23 cellular contexts compared by ENCODE assay signal in the genomic region with DNA sequence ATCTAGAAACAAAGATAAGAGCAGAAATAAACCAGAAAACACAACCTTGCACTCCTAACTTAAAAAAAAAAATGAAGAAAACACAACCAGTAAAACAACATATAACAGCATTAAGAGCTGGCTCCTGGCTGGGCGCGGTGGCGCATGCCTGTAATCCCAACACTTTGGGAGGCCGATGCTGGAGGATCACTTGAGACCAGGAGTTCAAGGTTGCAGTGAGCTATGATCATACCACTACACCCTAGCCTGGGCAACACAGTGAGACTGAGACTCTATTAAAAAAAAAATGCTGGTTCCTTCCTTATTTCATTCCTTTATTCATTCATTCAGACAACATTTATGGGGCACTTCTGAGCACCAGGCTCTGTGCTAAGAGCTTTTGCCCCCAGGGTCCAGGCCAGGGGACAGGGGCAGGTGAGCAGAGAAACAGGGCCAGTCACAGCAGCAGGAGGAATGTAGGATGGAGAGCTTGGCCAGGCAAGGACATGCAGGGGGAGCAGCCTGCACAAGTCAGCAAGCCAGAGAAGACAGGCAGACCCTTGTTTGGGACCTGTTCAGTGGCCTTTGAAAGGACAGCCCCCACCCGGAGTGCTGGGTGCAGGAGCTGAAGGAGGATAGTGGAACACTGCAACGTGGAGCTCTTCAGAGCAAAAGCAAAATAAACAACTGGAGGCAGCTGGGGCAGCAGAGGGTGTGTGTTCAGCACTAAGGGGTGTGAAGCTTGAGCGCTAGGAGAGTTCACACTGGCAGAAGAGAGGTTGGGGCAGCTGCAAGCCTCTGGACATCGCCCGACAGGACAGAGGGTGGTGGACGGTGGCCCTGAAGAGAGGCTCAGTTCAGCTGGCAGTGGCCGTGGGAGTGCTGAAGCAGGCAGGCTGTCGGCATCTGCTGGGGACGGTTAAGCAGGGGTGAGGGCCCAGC. TPM values are rescaled to one million over a fixed set of nuclear protein-coding genes. Genes with fewer than 3 reads are reported as not detected.
DNase-seq lines count a peak whose midpoint lies in the region; ATAC-seq, FAIRE-seq and TF ChIP-seq lines count a peak whose summit lies in the region.
"Had no signal": no experiment of that assay in that cellular context is flagged by ENCODE, and none has a peak within 500 bp of the region (broad histone marks: within the 10 kb centered on the region; RNA-seq: fewer than 3 reads in every experiment).

No MANE protein-coding gene starts in this region.

- no peak overlapping the region for H3K4me2 ChIP-seq in HCT116 (ENCODE audit: low read length)
- no peak overlapping the region for H3K4me2 ChIP-seq in K562 (ENCODE audit: insufficient read depth, low read length)
- H3K4me2 ChIP-seq in SK-N-SH = no peak overlapping the region

- H2AFZ ChIP-seq in HCT116 (ENCODE audit: low read depth, low read length, poor library complexity, severe bottlenecking) = no peak overlapping the region
- H2AFZ ChIP-seq in K562 (ENCODE audit: low read depth, low read length) = no peak overlapping the region
- H2AFZ ChIP-seq in SK-N-SH (ENCODE audit: low read depth) = no peak overlapping the region
- H2AFZ ChIP-seq: GM23248 had no signal

- BruUV-seq in HCT116 (replicated peaks; lab: Mats Ljungman, UMichigan) = no TSS peak
- no TSS peak for BruUV-seq in K562 (replicated peaks; lab: Mats Ljungman, UMichigan)

- 0 out of 4 replicates have a peak, but pooled peaks cover 0 to 4% of the 10 kb centered on the region in 2 experiments for H3K4me1 ChIP-seq in HCT116 (ENCODE audit: control insufficient read depth in 1 of 2, insufficient read depth in 2 of 2, low read length in 2 of 2)
- peaks cover 0 to 13% of the 10 kb centered on the region in 2 experiments; a peak in 2 of 5 replicates for H3K4me1 ChIP-seq in K562 (replicated peaks in 1 of 2; ENCODE audit: control insufficient read depth in 2 of 2, insufficient read depth in 2 of 2, low read length in 2 of 2)
- H3K4me1 ChIP-seq in psoas muscle = peaks cover 16% of the 10 kb centered on the region
- peaks cover 0 to 9% of the 10 kb centered on the region in 2 experiments; a peak in 1 of 4 replicates for H3K4me1 ChIP-seq in SK-N-SH (ENCODE audit: control insufficient read depth in 1 of 2, insufficient read depth in 2 of 2, low read depth in 1 of 2, low read length in 1 of 2)
- H3K4me1 ChIP-seq: Caco-2, uterus had no signal

- intact Hi-C loops in HCT116 (cut with micrococcal nuclease) = loop anchor here (1.0 to 5.0 kb wide), 4 partner anchors 191 to 836 kb away; partner anchors contain the start of gene KANSL1
- intact Hi-C loops in K562 (cut with micrococcal nuclease) = loop anchor here (2.0 kb wide), 2 partner anchors 191 to 211 kb away; partner anchors contain the start of gene KANSL1
- intact Hi-C loops in psoas muscle (cut with DNase I) = loop anchor here (2.0 to 5.0 kb wide), 3 partner anchors 41 to 213 kb away; no protein-coding TSS in a partner anchor

- POLR2A ChIA-PET in HCT116 (lab: Charles Lee) (interaction anchor here (0.7 kb wide), 1 partner anchor 107 kb away, joined by 3 read pairs; no protein-coding TSS in a partner anchor), K562 (lab: Yijun Ruan, JAX) (interaction anchor here (0.6 to 1.4 kb wide), 2 partner anchors 33 to 162 kb away, joined by 3 to 4 read pairs; no protein-coding TSS in a partner anchor), SK-N-SH (lab: Yijun Ruan, JAX) (no interaction called here)

- RAD21 ChIA-PET in HCT116 (lab: Charles Lee; ENCODE audit: low non-redundant PET in 1 of 2, low total read pairs in 2 of 2, uncharacterized antibody in 2 of 2, unreplicated experiment in 2 of 2) = no interaction called here

- peak; percentile 46 for DNase-seq in D341Med (ENCODE audit: low spot score)
- no peak for DNase-seq in HCT116 (ENCODE audit: low read depth, low spot score)
- DNase-seq in K562 (ENCODE audit: extremely low read depth in 1 of 4, low spot score in 3 of 4) = no peak
- no peak for DNase-seq in psoas muscle
- no peak for DNase-seq in SK-N-SH
- no peak for DNase-seq in NCI-H146 (lab: John Stamatoyannopoulos, UW)
- DNase-seq in NCI-H2227 treated with DMSO at 0.1 percent for 48 hours (lab: John Stamatoyannopoulos, UW) = no peak
- DNase-seq in HUDEP-2 (lab: John Stamatoyannopoulos, UW; ENCODE audit: unreplicated experiment in 76 of 76) = no peak

- no peaks in the 10 kb centered on the region for H3K9me2 ChIP-seq in HCT116 (ENCODE audit: insufficient read depth)
- no peaks in the 10 kb centered on the region for H3K9me2 ChIP-seq in SK-N-SH

- no peaks in the 10 kb centered on the region for H3K9me1 ChIP-seq in K562 (ENCODE audit: control insufficient read depth, insufficient read depth, low read length)

- TF ChIP-seq POLR2A in HCT116 (IDR thresholded peaks at IDR 0.05; ENCODE audit: borderline replicate concordance, extremely low read depth, insufficient read depth, insufficient read length) (no peak), K562 (conservative IDR thresholded peaks at IDR 0.05) (no peak)

- H3F3A ChIP-seq in SK-N-SH (replicated peaks; ENCODE audit: insufficient read depth) = no peaks in the 10 kb centered on the region

- no peak for TF ChIP-seq RAD21 in HCT116 (IDR thresholded peaks at IDR 0.05; ENCODE audit: low read depth)
- no peak for TF ChIP-seq RAD21 in K562 (CRISPR knock-in tag; conservative IDR thresholded peaks at IDR 0.05 in 1 of 2, IDR thresholded peaks at IDR 0.05 in 1 of 2)
- TF ChIP-seq RAD21 in SK-N-SH (IDR thresholded peaks at IDR 0.05; ENCODE audit: low read length) = no peak

- 48% methylated on average over 13 of the region's 13 CpGs for WGBS in K562 (ENCODE audit: insufficient coverage, low coverage, missing lambda C conversion rate)
- 56 to 65% (median 62%) methylated on average over 13 of the region's 13 CpGs for WGBS in psoas muscle, 3 donors
- 67% methylated on average over 12 of the region's 13 CpGs for WGBS in SK-N-SH (ENCODE audit: low lambda C conversion rate)

- TF ChIP-seq EP300 in K562 (IDR thresholded peaks at IDR 0.05; ENCODE audit: low read length) (no peak), SK-N-SH (IDR thresholded peaks at IDR 0.05; ENCODE audit: borderline replicate concordance in 1 of 2, low read depth in 1 of 2, low read length in 1 of 2) (no peak)

- in situ Hi-C loops in K562 (cut with MboI) = loop anchor here (5.0 to 10.0 kb wide), 2 partner anchors 216 to 283 kb away; no protein-coding TSS in a partner anchor

- H3K4me3 ChIP-seq in HCT116 (replicated peaks in 1 of 2; ENCODE audit: low read depth in 1 of 2, low read length in 2 of 2) (no peak overlapping the region), K562 (no peak overlapping the region), psoas muscle (no peak overlapping the region), SK-N-SH (ENCODE audit: low read depth in 2 of 2, low read length in 1 of 2) (no peak overlapping the region)
- H3K4me3 ChIP-seq: GM23248, heart left ventricle, lung, mucosa of descending colon, ovary, uterus had no signal

- no peaks in the 10 kb centered on the region for H4K20me1 ChIP-seq in HCT116 (ENCODE audit: insufficient read depth)
- no peaks in the 10 kb centered on the region for H4K20me1 ChIP-seq in K562 (replicated peaks; ENCODE audit: control insufficient read depth, insufficient read depth, low read length)
- no peaks in the 10 kb centered on the region for H4K20me1 ChIP-seq in SK-N-SH (ENCODE audit: insufficient read depth)

- no peaks in the 10 kb centered on the region for H3K27me3 ChIP-seq in HCT116 (ENCODE audit: insufficient read depth, low read length)
- H3K27me3 ChIP-seq in K562 (ENCODE audit: control insufficient read depth in 2 of 2, insufficient read depth in 2 of 2, low read length in 2 of 2) = no peaks in the 10 kb centered on the region
- H3K27me3 ChIP-seq in psoas muscle (ENCODE audit: insufficient read depth in 3 of 3, low read length in 2 of 3) = no peaks in the 10 kb centered on the region
- no peaks in the 10 kb centered on the region for H3K27me3 ChIP-seq in SK-N-SH (ENCODE audit: insufficient read depth)
- H3K27me3 ChIP-seq: heart left ventricle, ovary, uterus had no signal

- H3K9me3 ChIP-seq in HCT116 (ENCODE audit: control insufficient read depth in 1 of 2, insufficient read depth in 1 of 2, low read depth in 1 of 2, low read length in 2 of 2) (no peaks in the 10 kb centered on the region), K562 (replicated peaks; ENCODE audit: control insufficient read depth, insufficient read depth, low read depth, low read length) (no peaks in the 10 kb centered on the region), psoas muscle (no peaks in the 10 kb centered on the region), SK-N-SH (no peaks in the 10 kb centered on the region)
- H3K9me3 ChIP-seq: Caco-2, heart left ventricle, mucosa of descending colon, ovary, uterus had no signal

- no peak overlapping the region for H3K9ac ChIP-seq in HCT116 (ENCODE audit: low read length)
- peak overlapping the region in 1 of 2 experiments; percentile 3; a peak in 1 of 4 replicates for H3K9ac ChIP-seq in K562 (ENCODE audit: insufficient read depth in 1 of 2, low read depth in 2 of 2, low read length in 2 of 2)
- no peak overlapping the region for H3K9ac ChIP-seq in SK-N-SH
- H3K9ac ChIP-seq: GM23248 had no signal

- FAIRE-seq in K562 (lab: Jason Lieb, UNC) = no peak
- FAIRE-seq: colon had no signal

- no peak for TF ChIP-seq CTCF in HCT116 (IDR thresholded peaks at IDR 0.05 in 2 of 3, conservative IDR thresholded peaks at IDR 0.05 in 1 of 3; ENCODE audit: borderline replicate concordance in 1 of 3, insufficient read depth in 1 of 3, low read depth in 2 of 3, low read length in 2 of 3)
- TF ChIP-seq CTCF in K562 (IDR thresholded peaks at IDR 0.05 in 2 of 3, conservative IDR thresholded peaks at IDR 0.05 in 1 of 3; ENCODE audit: insufficient read depth in 2 of 3, low read depth in 1 of 3, low read length in 3 of 3) = no peak
- TF ChIP-seq CTCF in psoas muscle (IDR thresholded peaks at IDR 0.05) = no peak
- TF ChIP-seq CTCF in SK-N-SH (IDR thresholded peaks at IDR 0.05) = no peak

- H3K27ac ChIP-seq in HCT116 (ENCODE audit: low read depth, low read length) = no peak overlapping the region
- H3K27ac ChIP-seq in K562 (ENCODE audit: extremely low read depth, low read depth, low read length) = no peak overlapping the region
- H3K27ac ChIP-seq in psoas muscle = no peak overlapping the region
- no peak overlapping the region for H3K27ac ChIP-seq in SK-N-SH (ENCODE audit: low read depth in 2 of 2, low read length in 1 of 2)
- H3K27ac ChIP-seq: GM23248, heart left ventricle, ovary, uterus had no signal

- ATAC-seq in HCT116 (peak; percentile 5; the same call in 1 of the 2 replicates), K562 (peak; percentile 18; the same call in 2 of the 3 replicates), psoas muscle (peak in 3 of 4 donors; percentile 2 to 22 (median 15))

- H3K79me2 ChIP-seq in HCT116 (ENCODE audit: insufficient read depth, low read length) (no peaks in the 10 kb centered on the region), K562 (ENCODE audit: control insufficient read depth, insufficient read depth, low read length) (no peaks in the 10 kb centered on the region), SK-N-SH (ENCODE audit: insufficient read depth) (no peaks in the 10 kb centered on the region)

- CTCF ChIA-PET in HCT116 (lab: Charles Lee) = interaction anchor here (1.0 to 2.7 kb wide), 3 partner anchors 11 to 284 kb away, joined by 3 to 11 read pairs (median 5); no protein-coding TSS in a partner anchor
- CTCF ChIA-PET in K562 (lab: Yijun Ruan, JAX; ENCODE audit: low intra/inter-chr PET ratio) = interaction anchor here (0.7 to 1.6 kb wide), 4 partner anchors 43 to 285 kb away, joined by 3 to 14 read pairs (median 8); no protein-coding TSS in a partner anchor
- CTCF ChIA-PET in SK-N-SH (lab: Yijun Ruan, JAX) = interaction anchor here (0.6 to 8.5 kb wide), 44 partner anchors 10 to 867 kb away, joined by 3 to 104 read pairs (median 4); partner anchors contain the start of genes ACBD4 and KANSL1

- H3K36me3 ChIP-seq in HCT116 (ENCODE audit: control insufficient read depth in 1 of 2, insufficient read depth in 2 of 2, low read length in 2 of 2) (no peaks in the 10 kb centered on the region), K562 (ENCODE audit: control insufficient read depth, insufficient read depth, low read length) (no peaks in the 10 kb centered on the region), psoas muscle (ENCODE audit: insufficient read depth in 1 of 2, low read depth in 1 of 2) (peaks cover 0 to 48% of the 10 kb centered on the region in 2 donors), SK-N-SH (replicated peaks in 1 of 2; ENCODE audit: control insufficient read depth in 1 of 2, insufficient read depth in 2 of 2, low read length in 1 of 2) (no peaks in the 10 kb centered on the region)
- H3K36me3 ChIP-seq: heart left ventricle, ovary, uterus had no signal

RNA-seq across cellular contexts. Expression of gene STH, which starts 2.6 kb away (rescaled TPM):
- total RNA-seq in HCT116 (2021; ENCODE audit: unreplicated experiment) (not detected), K562 (2014; rRNA removed) (not detected in 2 replicates), K562 (2014; rRNA removed; fragmentation: Illumina TruSeq; extraction: Trizol) (not detected in 2 replicates), K562 (2015; rRNA removed; fragmentation: Illumina TruSeq; extraction: Trizol) (not detected in 2 replicates), K562 (2021) (not detected in 2 replicates), psoas muscle (1 to 10 TPM in 1 of 4 donors, not detected in 3; 2.0 TPM)
- polyA plus RNA-seq in HCT116 (2012) = 0.20 TPM in 1 of 2 replicates, not detected in the other
- total RNA-seq in K562 (2011; cell fraction: chromatin; rRNA removed; ENCODE audit: low replicate concordance) = 1.4 TPM in 1 of 2 replicates, not detected in the other
- total RNA-seq in K562 (2011; cell fraction: nucleolus; rRNA removed) = not detected in 2 replicates
- not detected in 2 replicates for total RNA-seq in K562 (2011; cell fraction: nucleoplasm; rRNA removed)
- polyA plus RNA-seq in K562 (2011; rRNA removed) (not detected in 2 replicates), K562 (2014; fragmentation: Illumina TruSeq; extraction: Trizol) (not detected in 2 replicates), K562 (2014; fragmentation: Nextera tagmentation; extraction: Ambion mirVana) (not detected), K562 (2014; rRNA removed) (not detected in 2 replicates), psoas muscle (under 1 TPM in 2 of 3 donors, not detected in 1; 0.25 to 0.26 TPM), SK-N-SH (2012; rRNA removed) (not detected in 2 replicates)
- polyA plus RNA-seq in K562 (2011; cell fraction: cytosol; rRNA removed) = not detected in 2 replicates
- polyA plus RNA-seq in K562 (2011; cell fraction: nucleus; rRNA removed) = not detected in 2 replicates
- not detected in 2 replicates for polyA plus RNA-seq in K562 (2012)
- polyA minus RNA-seq in K562 (2011; rRNA and poly(A)+ RNA removed) = 0.70 TPM in 1 of 2 replicates, not detected in the other
- not detected in 2 replicates for polyA minus RNA-seq in K562 (2011; cell fraction: cytosol; rRNA and poly(A)+ RNA removed)
- polyA minus RNA-seq in K562 (2011; cell fraction: nucleus; rRNA and poly(A)+ RNA removed) = not detected in 2 replicates
- polyA plus RNA-seq in SK-N-SH (2012; cell fraction: cytosol; rRNA removed) = not detected in 2 replicates
- polyA plus RNA-seq in SK-N-SH (2012; cell fraction: nucleus; rRNA removed) = not detected in 2 replicates
- total RNA-seq: activated CD4-positive, alpha-beta T cell treated with anti-CD3 and anti-CD28 coated beads, Interleukin-2, amount 10 ng/mL, durations not matched to agents 7 days and 5 days; Caco-2; epithelial cell of proximal tubule; GM23248; kidney epithelial cell; lung; mucosa of descending colon; natural killer cell treated with Interleukin-12 subunit alpha and Interleukin-12 subunit beta and Interleukin-15 and Interleukin-18, amount 100 ng/mL, for 72 hours; ovary; uterus; WTC11 had no signal
- polyA plus RNA-seq: adipose tissue, GM23248, IgD-negative memory B cell, lung, ovary had no signal
